In the genomic region with DNA sequence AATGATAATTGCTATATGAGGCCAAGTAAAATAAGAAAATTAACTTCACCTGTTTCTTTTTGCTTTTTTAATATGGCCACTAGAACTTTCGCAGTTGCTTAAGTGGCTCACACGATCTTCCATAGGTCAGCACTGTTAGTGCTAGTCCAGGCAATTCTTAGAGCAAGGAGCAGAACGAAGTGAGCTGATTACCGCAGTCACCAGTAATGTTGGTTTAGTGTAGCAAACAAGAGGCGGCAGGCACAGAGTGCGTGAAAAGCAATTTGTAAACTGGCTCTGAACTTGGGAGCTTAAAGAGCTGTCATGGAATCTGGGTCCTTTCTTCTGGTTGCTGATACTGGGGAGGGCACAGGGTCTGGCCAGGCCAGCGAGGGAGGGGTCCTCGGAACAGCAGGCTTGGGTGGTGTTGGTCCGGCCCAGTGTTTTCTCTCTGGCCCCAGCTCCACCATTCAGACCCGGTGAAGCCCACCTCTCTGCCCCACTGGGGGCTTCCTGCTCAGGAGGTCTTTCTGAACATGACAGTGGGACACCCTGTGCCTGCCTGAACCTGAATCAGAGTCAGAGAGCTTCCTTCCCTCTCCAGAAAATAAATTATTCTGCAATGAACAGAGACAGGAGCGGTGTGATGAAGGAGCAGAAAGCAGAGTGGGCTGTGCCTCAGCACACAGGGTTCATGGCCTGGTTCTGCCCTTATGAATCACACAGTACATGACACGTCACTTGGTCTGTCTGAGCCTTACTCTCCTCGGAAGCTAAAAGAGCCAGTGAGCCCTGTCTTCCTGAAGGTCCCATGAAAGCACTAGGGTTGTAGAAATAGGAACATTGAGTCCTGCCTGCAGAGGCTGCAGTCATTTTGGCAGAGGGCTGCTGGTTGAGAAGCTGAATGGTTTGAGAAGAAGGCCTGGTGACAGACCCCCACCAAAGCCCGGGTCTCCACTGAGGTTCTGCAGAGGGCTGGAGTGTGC, we compare ENCODE assay signal across 11 cellular contexts. TPM values are rescaled to one million over a fixed set of nuclear protein-coding genes. Genes with fewer than 3 reads are reported as not detected.
DNase-seq lines count a peak whose midpoint lies in the region; ATAC-seq, FAIRE-seq and TF ChIP-seq lines count a peak whose summit lies in the region.
"Had no signal": no experiment of that assay in that cellular context is flagged by ENCODE, and none has a peak within 500 bp of the region (broad histone marks: within the 10 kb centered on the region; RNA-seq: fewer than 3 reads in every experiment).

No MANE protein-coding gene starts in this region.

- intact Hi-C loops in natural killer cell (cut with micrococcal nuclease) = no loop called here

- H3K27me3 Mint-ChIP-seq in astrocyte (ENCODE audit: low read depth, unreplicated experiment) (no peaks in the 10 kb centered on the region), natural killer cell (ENCODE audit: low read depth in 2 of 2) (no peaks in the 10 kb centered on the region), neural progenitor cell (ENCODE audit: insufficient read depth, low read depth) (no peaks in the 10 kb centered on the region)
- H3K27me3 Mint-ChIP-seq: T-cell had no signal

- H3K4me1 Mint-ChIP-seq in astrocyte (ENCODE audit: low read depth, unreplicated experiment) (peaks cover 36% of the 10 kb centered on the region), natural killer cell (no peaks in the 10 kb centered on the region), neural progenitor cell (peaks cover 7% of the 10 kb centered on the region)

- H3F3A ChIP-seq in smooth muscle cell (ENCODE audit: low read depth) (peaks cover 82% of the 10 kb centered on the region), neural progenitor cell (ENCODE audit: low read depth) (no peaks in the 10 kb centered on the region)

- WGBS in smooth muscle cell (ENCODE audit: low lambda C conversion rate) = 81% methylated on average over 14 of the region's 14 CpGs

- H3K27me3 ChIP-seq in astrocyte (ENCODE audit: insufficient read depth, low read length) (no peaks in the 10 kb centered on the region), keratinocyte (ENCODE audit: control insufficient read depth, extremely low read depth, insufficient read depth, low read length) (no peaks in the 10 kb centered on the region), smooth muscle cell (ENCODE audit: low read depth) (no peaks in the 10 kb centered on the region), neural progenitor cell (no peaks in the 10 kb centered on the region)

- peaks cover 5% of the 10 kb centered on the region for H3K9me1 ChIP-seq in keratinocyte (ENCODE audit: control insufficient read depth, extremely low read depth, insufficient read depth, low read length)

- H2AFZ ChIP-seq in astrocyte (ENCODE audit: low read depth, low read length) (no peak overlapping the region), keratinocyte (ENCODE audit: control insufficient read depth, low read length) (no peak overlapping the region), smooth muscle cell (ENCODE audit: low read depth) (no peak overlapping the region), neural progenitor cell (replicated peaks) (no peak overlapping the region)

- DNase-seq in ELR (ENCODE audit: low read depth) (peak; percentile 90), astrocyte (ENCODE audit: low read depth) (peak; percentile 75), keratinocyte (ENCODE audit: low read depth, low spot score) (no peak), smooth muscle cell (lab: John Stamatoyannopoulos, UW; ENCODE audit: unreplicated experiment) (no peak), NCI-H345 treated with DMSO at 0.1 percent for 48 hours (lab: John Stamatoyannopoulos, UW; ENCODE audit: unreplicated experiment) (no peak), natural killer cell (no peak), neural progenitor cell (ENCODE audit: low spot score) (no peak)
- DNase-seq in activated CD4-positive, alpha-beta T cell treated with anti-CD3 and anti-CD28 coated beads for 48 hours = no peak
- DNase-seq: DMS 273 treated with DMSO at 0.1 percent for 48 hours, NCI-H2171, T-cell had no signal

- H3K4me1 ChIP-seq in astrocyte (ENCODE audit: insufficient read depth, low read length) (peaks cover 36% of the 10 kb centered on the region), keratinocyte (ENCODE audit: control insufficient read depth, extremely low read depth, insufficient read depth, low read length) (peaks cover 30% of the 10 kb centered on the region), smooth muscle cell (ENCODE audit: low read depth) (no peaks in the 10 kb centered on the region), neural progenitor cell (peaks cover 7% of the 10 kb centered on the region)

- dilution Hi-C loops in keratinocyte (cut with MboI; ENCODE audit: extremely low pct_ligation_motif_present, low sequenced_read_pairs) = no loop called here

- no peak overlapping the region for H3K4me3 ChIP-seq in astrocyte (ENCODE audit: insufficient read depth, low read depth, low read length)
- no peak overlapping the region for H3K4me3 ChIP-seq in keratinocyte (ENCODE audit: control insufficient read depth in 2 of 3, extremely low read depth in 1 of 3, insufficient read depth in 2 of 3, low read depth in 1 of 3, low read length in 3 of 3)
- no peak overlapping the region for H3K4me3 ChIP-seq in smooth muscle cell
- no peak overlapping the region for H3K4me3 ChIP-seq in neural progenitor cell

- no peak for ATAC-seq in natural killer cell
- ATAC-seq: T-cell had no signal

- H3K4me2 ChIP-seq in astrocyte (ENCODE audit: low read length) (peak overlapping the region; percentile 36), keratinocyte (ENCODE audit: control insufficient read depth, extremely low read depth, insufficient read depth, low read depth, low read length) (no peak overlapping the region), smooth muscle cell (no peak overlapping the region), neural progenitor cell (no peak overlapping the region)

- no peak overlapping the region for H3K4me3 Mint-ChIP-seq in astrocyte (ENCODE audit: unreplicated experiment)
- no peak overlapping the region for H3K4me3 Mint-ChIP-seq in natural killer cell
- H3K4me3 Mint-ChIP-seq in neural progenitor cell = no peak overlapping the region
- H3K4me3 Mint-ChIP-seq: T-cell had no signal

- H4K20me1 ChIP-seq in astrocyte (ENCODE audit: insufficient read depth, low read length) (no peaks in the 10 kb centered on the region), keratinocyte (ENCODE audit: control insufficient read depth, extremely low read depth, insufficient read depth, low read length) (no peaks in the 10 kb centered on the region), smooth muscle cell (ENCODE audit: low read depth) (peaks cover 42% of the 10 kb centered on the region), neural progenitor cell (ENCODE audit: low read depth) (peaks cover 7% of the 10 kb centered on the region)

- H3K27ac Mint-ChIP-seq in astrocyte (ENCODE audit: unreplicated experiment) (no peak overlapping the region), natural killer cell (no peak overlapping the region), neural progenitor cell (no peak overlapping the region)
- H3K27ac Mint-ChIP-seq: T-cell had no signal

- H3K9me3 Mint-ChIP-seq in astrocyte (ENCODE audit: unreplicated experiment) (no peaks in the 10 kb centered on the region), natural killer cell (no peaks in the 10 kb centered on the region), neural progenitor cell (no peaks in the 10 kb centered on the region)

- H3K27ac ChIP-seq in astrocyte (ENCODE audit: low read depth, low read length) (peak overlapping the region; percentile 29), keratinocyte (ENCODE audit: control insufficient read depth, insufficient read depth, low read length) (peak overlapping the region; percentile 44), smooth muscle cell (ENCODE audit: low read depth) (peak overlapping the region; percentile 72), neural progenitor cell (no peak overlapping the region)

- peaks cover 69% of the 10 kb centered on the region for H3K36me3 Mint-ChIP-seq in astrocyte (ENCODE audit: low read depth, unreplicated experiment)
- H3K36me3 Mint-ChIP-seq in natural killer cell = peaks cover 29% of the 10 kb centered on the region
- H3K36me3 Mint-ChIP-seq in neural progenitor cell = peaks cover 54% of the 10 kb centered on the region

- peaks cover 5% of the 10 kb centered on the region for H3K79me2 ChIP-seq in astrocyte (ENCODE audit: insufficient read depth, low read length)
- H3K79me2 ChIP-seq in keratinocyte (ENCODE audit: control insufficient read depth, insufficient read depth, low read length) = peaks cover 37% of the 10 kb centered on the region
- H3K79me2 ChIP-seq in smooth muscle cell (ENCODE audit: low read depth) = peaks cover 27% of the 10 kb centered on the region
- no peaks in the 10 kb centered on the region for H3K79me2 ChIP-seq in neural progenitor cell (ENCODE audit: low read depth)

- TF ChIP-seq CTCF in astrocyte (IDR thresholded peaks at IDR 0.05; ENCODE audit: insufficient read depth, low read depth, low read length) (no peak), keratinocyte (optimal IDR thresholded peaks at IDR 0.05 in 1 of 3, IDR thresholded peaks at IDR 0.05 in 1 of 3, conservative IDR thresholded peaks at IDR 0.05 in 1 of 3; ENCODE audit: extremely low read depth in 1 of 3, insufficient read depth in 2 of 3, low read length in 3 of 3) (no peak), smooth muscle cell (IDR thresholded peaks at IDR 0.05; ENCODE audit: borderline replicate concordance, insufficient read depth, poor library complexity, severe bottlenecking) (no peak), natural killer cell (IDR thresholded peaks at IDR 0.05) (no peak), neural progenitor cell (IDR thresholded peaks at IDR 0.05) (no peak)

- H3K36me3 ChIP-seq in astrocyte (ENCODE audit: insufficient read depth, low read length) (peaks cover 80% of the 10 kb centered on the region), keratinocyte (ENCODE audit: control insufficient read depth in 2 of 2, extremely low read depth in 1 of 2, insufficient read depth in 2 of 2, low read length in 2 of 2) (peaks cover 55 to 92% of the 10 kb centered on the region in 2 experiments), smooth muscle cell (ENCODE audit: low read depth) (peaks cover 38% of the 10 kb centered on the region), neural progenitor cell (peaks cover 19% of the 10 kb centered on the region)

- no peaks in the 10 kb centered on the region for H3K9me3 ChIP-seq in astrocyte (ENCODE audit: insufficient read depth, low read depth, low read length)
- peaks cover 3% of the 10 kb centered on the region for H3K9me3 ChIP-seq in keratinocyte (ENCODE audit: control insufficient read depth, low read depth, low read length)
- no peaks in the 10 kb centered on the region for H3K9me3 ChIP-seq in smooth muscle cell (replicated peaks; ENCODE audit: low read depth)
- H3K9me3 ChIP-seq in neural progenitor cell (ENCODE audit: low read depth) = no peaks in the 10 kb centered on the region

- peak; percentile 55 for FAIRE-seq in astrocyte (lab: Jason Lieb, UNC)
- FAIRE-seq in keratinocyte (lab: Jason Lieb, UNC) = peak; percentile 51

- H3K9ac ChIP-seq in astrocyte (ENCODE audit: low read length) (peak overlapping the region; percentile 36), keratinocyte (ENCODE audit: control insufficient read depth, extremely low read depth, insufficient read depth, low read length) (no peak overlapping the region), smooth muscle cell (ENCODE audit: low read depth) (no peak overlapping the region), neural progenitor cell (no peak overlapping the region)

RNA-seq across cellular contexts. Expression of a gene that starts 11.9 kb away (rescaled TPM):
- 37.0 and 40.3 TPM in 2 replicates for total RNA-seq in astrocyte
- polyA plus RNA-seq in keratinocyte = 58.5 to 61.4 TPM (median 60.3 TPM) in 3 replicates
- 143 TPM for polyA plus RNA-seq in keratinocyte (2011; ENCODE audit: low read depth)
- 29.1 and 35.4 TPM in 2 replicates for polyA plus RNA-seq in keratinocyte (2011; cell fraction: cytosol; rRNA removed)
- 122 and 140 TPM in 2 replicates for polyA plus RNA-seq in keratinocyte (2011; cell fraction: nucleus; rRNA removed)
- 37.3 and 92.4 TPM in 2 replicates for polyA plus RNA-seq in keratinocyte (2012; ENCODE audit: low replicate concordance)
- polyA minus RNA-seq in keratinocyte = 46.3 to 57.2 TPM (median 49.1 TPM) in 3 replicates
- 34.7 TPM for polyA minus RNA-seq in keratinocyte (2011; cell fraction: cytosol; rRNA and poly(A)+ RNA removed)
- polyA minus RNA-seq in keratinocyte (2011; cell fraction: nucleus; rRNA and poly(A)+ RNA removed) = 70.5 and 112 TPM in 2 replicates
- 77.0 and 77.7 TPM in 2 replicates for total RNA-seq in smooth muscle cell
- polyA plus RNA-seq in smooth muscle cell = 63.8 and 65.9 TPM in 2 replicates
- total RNA-seq in natural killer cell = 10 to 100 TPM; 10.6 to 36.9 (median 18.5) TPM
- 18.8 and 22.4 TPM in 2 replicates for total RNA-seq in neural progenitor cell (ENCODE audit: low replicate concordance)

Comparison
In these comparisons a context has a peak if more than half of its experiments do, and no peak if none do; other contexts are left out.
1. DNase-seq: peak in ELR (single experiment) and astrocyte (single experiment); none in keratinocyte (single experiment), smooth muscle cell (single experiment), activated CD4-positive, alpha-beta T cell treated with anti-CD3 and anti-CD28 coated beads for 48 hours (single experiment), NCI-H345 treated with DMSO at 0.1 percent for 48 hours (single experiment), natural killer cell (single experiment) and neural progenitor cell (single experiment).